In the genomic region with DNA sequence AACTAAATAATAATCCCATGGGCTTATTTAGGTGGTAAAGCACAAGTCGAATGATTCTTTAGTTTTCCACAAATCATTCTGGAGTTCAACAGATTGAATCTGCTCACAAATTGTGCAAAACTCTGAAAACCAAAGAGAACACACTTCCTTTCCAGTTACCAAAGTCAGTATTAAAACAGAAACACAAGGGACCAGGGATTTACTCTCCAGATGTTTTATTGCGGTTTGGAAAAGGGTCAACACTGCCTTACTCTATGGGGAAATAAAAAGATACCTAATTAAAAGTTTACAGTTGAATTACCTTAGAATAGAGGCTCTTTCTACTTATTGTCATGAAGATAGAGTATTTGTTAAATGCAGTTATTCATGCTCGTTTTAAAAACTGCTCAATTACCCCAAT, we compare ENCODE assay signal across 15 cellular contexts. TPM values are rescaled to one million over a fixed set of nuclear protein-coding genes. Genes with fewer than 3 reads are reported as not detected.
DNase-seq lines count a peak whose midpoint lies in the region; ATAC-seq, FAIRE-seq and TF ChIP-seq lines count a peak whose summit lies in the region.
"Had no signal": no experiment of that assay in that cellular context is flagged by ENCODE, and none has a peak within 500 bp of the region (broad histone marks: within the 10 kb centered on the region; RNA-seq: fewer than 3 reads in every experiment).

No MANE protein-coding gene starts in this region.

- 31 to 33% methylated on average over 3 of the region's 3 CpGs for WGBS in GM23248 (ENCODE audit: low coverage in 1 of 2, low lambda C conversion rate in 2 of 2, missing lambda C conversion rate in 2 of 2), 2 experiments
- 81% methylated on average over 3 of the region's 3 CpGs for WGBS in HepG2 (ENCODE audit: low lambda C conversion rate)
- 67 to 69% (median 68%) methylated on average over 3 of the region's 3 CpGs for WGBS in adrenal gland, 4 donors

- no peak for TF ChIP-seq EP300 in HepG2 (IDR thresholded peaks at IDR 0.05; ENCODE audit: low read depth in 2 of 2, low read length in 2 of 2)
- TF ChIP-seq EP300 in HepG2 (CRISPR knock-in tag; IDR thresholded peaks at IDR 0.05; ENCODE audit: borderline replicate concordance): no peak

- H3K4me3 ChIP-seq in GM23248 (no peak overlapping the region), fibroblast of the aortic adventitia (ENCODE audit: low read depth, low read length) (no peak overlapping the region), HepG2 (replicated peaks in 1 of 3; ENCODE audit: insufficient read depth in 1 of 3, low read depth in 2 of 3, low read length in 3 of 3) (no peak overlapping the region), adrenal gland (no peak overlapping the region)

- H3F3A ChIP-seq in GM23248 (ENCODE audit: insufficient read depth): peaks cover 64% of the 10 kb centered on the region

- no peak overlapping the region for H3K9ac ChIP-seq in GM23248
- no peak overlapping the region for H3K9ac ChIP-seq in HepG2 (ENCODE audit: insufficient read depth, low read depth, low read length)

- H3K27ac ChIP-seq in GM23248 (peak overlapping the region; percentile 71; the same call in 1 of the 2 replicates), HepG2 (ENCODE audit: extremely low read length, insufficient read depth, low read length) (no peak overlapping the region), adrenal gland (peak overlapping the region in 1 of 5 donors; percentile 33)

- DNase-seq in GM23248: peak; percentile 40
- DNase-seq in RPMI7951 (ENCODE audit: low read depth): peak; percentile 65
- peak; percentile 30 for DNase-seq in fibroblast of the aortic adventitia (ENCODE audit: low read depth)
- no peak for DNase-seq in progenitor cell of endocrine pancreas (ENCODE audit: low spot score, unreplicated experiment)
- DNase-seq in HepG2 (ENCODE audit: low spot score): no peak
- DNase-seq in adrenal gland: no peak
- DNase-seq in NOMO-1 (lab: John Stamatoyannopoulos, UW; ENCODE audit: unreplicated experiment in 2 of 2): no peak
- DNase-seq: activated naive CD8-positive, alpha-beta T cell treated with anti-CD3 and anti-CD28 coated beads, Interleukin-2, amount 10 ng/mL, durations not matched to agents 7 days and 5 days; activated T-cell treated with anti-CD3 and anti-CD28 coated beads for 4 hours; DND-41; stimulated activated CD4-positive, alpha-beta T cell treated with anti-CD3 and anti-CD28 coated beads, Interleukin-1b, Interleukin-23, amount 100 ng/mL, for 48 hours; trophoblast cell had no signal

- H3K4me1 Mint-ChIP-seq in progenitor cell of endocrine pancreas (ENCODE audit: low read depth): peaks cover 40% of the 10 kb centered on the region
- H3K4me1 Mint-ChIP-seq: activated naive CD8-positive, alpha-beta T cell treated with anti-CD3 and anti-CD28 coated beads, Interleukin-2, amount 10 ng/mL, durations not matched to agents 7 days and 5 days; memory B cell had no signal

- H3K9me2 ChIP-seq in GM23248 (ENCODE audit: insufficient read depth): no peaks in the 10 kb centered on the region

- no peak for FAIRE-seq in HepG2 (lab: Jason Lieb, UNC)

- no TSS peak for BruUV-seq in HepG2 (replicated peaks; lab: Mats Ljungman, UMichigan)

- H3K36me3 ChIP-seq in GM23248 (ENCODE audit: low read depth) (peaks cover 41% of the 10 kb centered on the region), HepG2 (replicated peaks in 1 of 2; ENCODE audit: control insufficient read depth in 1 of 2, insufficient read depth in 2 of 2, low read length in 2 of 2) (peaks cover 11 to 29% of the 10 kb centered on the region in 2 experiments), adrenal gland (replicated peaks in 1 of 2) (peaks cover 0 to 6% of the 10 kb centered on the region in 2 donors)

- H3K4me1 ChIP-seq in GM23248 (ENCODE audit: insufficient read depth): peaks cover 67% of the 10 kb centered on the region
- H3K4me1 ChIP-seq in HepG2 (ENCODE audit: insufficient read depth, low read length): peaks cover 59% of the 10 kb centered on the region
- H3K4me1 ChIP-seq in adrenal gland (replicated peaks in 1 of 2): peaks cover 6 to 10% of the 10 kb centered on the region in 2 donors

- in situ Hi-C loops in GM23248 (cut with MboI): no loop called here
- in situ Hi-C loops in HepG2 (cut with HindIII; ENCODE audit: extremely low pct_ligation_motif_present, low pct_unique_long_range_greater_than_20kb): no loop called here

- peak overlapping the region; percentile 84 for H3K27ac Mint-ChIP-seq in progenitor cell of endocrine pancreas
- H3K27ac Mint-ChIP-seq: activated naive CD8-positive, alpha-beta T cell treated with anti-CD3 and anti-CD28 coated beads, Interleukin-2, amount 10 ng/mL, durations not matched to agents 7 days and 5 days; memory B cell; T-helper 1 cell treated with Interleukin-12 subunit alpha and Interleukin-12 subunit beta and Interleukin-4 antibody, amounts not matched to agents 30 μg/mL and 1 μg/mL, for 36 hours had no signal

- H3K4me2 ChIP-seq in GM23248 (ENCODE audit: unreplicated experiment) (peak overlapping the region; percentile 61), HepG2 (ENCODE audit: low read depth, low read length) (no peak overlapping the region)

- no peak overlapping the region for H3K4me3 Mint-ChIP-seq in progenitor cell of endocrine pancreas (ENCODE audit: low read depth)
- H3K4me3 Mint-ChIP-seq: activated naive CD8-positive, alpha-beta T cell treated with anti-CD3 and anti-CD28 coated beads, Interleukin-2, amount 10 ng/mL, durations not matched to agents 7 days and 5 days; memory B cell; T-helper 1 cell treated with Interleukin-12 subunit alpha and Interleukin-12 subunit beta and Interleukin-4 antibody, amounts not matched to agents 30 μg/mL and 1 μg/mL, for 36 hours had no signal

- no peaks in the 10 kb centered on the region for H3K9me3 Mint-ChIP-seq in progenitor cell of endocrine pancreas (ENCODE audit: low read depth)
- H3K9me3 Mint-ChIP-seq: activated naive CD8-positive, alpha-beta T cell treated with anti-CD3 and anti-CD28 coated beads, Interleukin-2, amount 10 ng/mL, durations not matched to agents 7 days and 5 days; memory B cell; T-helper 1 cell treated with Interleukin-12 subunit alpha and Interleukin-12 subunit beta and Interleukin-4 antibody, amounts not matched to agents 30 μg/mL and 1 μg/mL, for 36 hours had no signal

- POLR2A ChIA-PET in HepG2 (lab: Yijun Ruan, JAX): no interaction called here

- TF ChIP-seq POLR2A in HepG2 (IDR thresholded peaks at IDR 0.05; ENCODE audit: insufficient read depth in 1 of 2, low read depth in 2 of 2, low read length in 2 of 2) (no peak), adrenal gland (IDR thresholded peaks at IDR 0.05) (no peak)

- intact Hi-C loops in HepG2 (cut with micrococcal nuclease; ENCODE audit: unreplicated experiment) (loop anchor here (2.0 kb wide), 1 partner anchor 74 kb away; no protein-coding TSS in a partner anchor), adrenal gland (cut with DNase I) (loop anchor here in 1 of 2 donors (10.0 kb wide), 1 partner anchor 150 kb away; no protein-coding TSS in a partner anchor)

- no peak for TF ChIP-seq RAD21 in HepG2 (CRISPR knock-in tag; IDR thresholded peaks at IDR 0.05)

- no peak for ATAC-seq in HepG2
- ATAC-seq in HG02678 (IDR thresholded peaks at IDR 0.05; ENCODE audit: unreplicated experiment): no peak

- no peaks in the 10 kb centered on the region for H4K20me1 ChIP-seq in GM23248 (ENCODE audit: insufficient read depth)
- H4K20me1 ChIP-seq in HepG2 (ENCODE audit: insufficient read depth, low read length): no peaks in the 10 kb centered on the region

- H2AFZ ChIP-seq in GM23248 (no peak overlapping the region), HepG2 (ENCODE audit: low read length) (no peak overlapping the region)

- peaks cover 29% of the 10 kb centered on the region for H3K79me2 ChIP-seq in GM23248 (ENCODE audit: insufficient read depth)
- no peaks in the 10 kb centered on the region for H3K79me2 ChIP-seq in HepG2 (ENCODE audit: insufficient read depth, low read length)

- H3K27me3 ChIP-seq in GM23248 (replicated peaks; ENCODE audit: insufficient read depth) (no peaks in the 10 kb centered on the region), HepG2 (ENCODE audit: control insufficient read depth in 1 of 2, insufficient read depth in 2 of 2, low read length in 2 of 2) (no peaks in the 10 kb centered on the region), adrenal gland (no peaks in the 10 kb centered on the region)

- TF ChIP-seq CTCF in fibroblast of the aortic adventitia (IDR thresholded peaks at IDR 0.05; ENCODE audit: insufficient read depth, low read length) (no peak), progenitor cell of endocrine pancreas (IDR thresholded peaks at IDR 0.05; ENCODE audit: unreplicated experiment) (no peak), HepG2 (CRISPR knock-in tag; IDR thresholded peaks at IDR 0.05) (no peak), adrenal gland (IDR thresholded peaks at IDR 0.05) (no peak)

- no peaks in the 10 kb centered on the region for H3K27me3 Mint-ChIP-seq in progenitor cell of endocrine pancreas

- H3K9me3 ChIP-seq in GM23248 (ENCODE audit: low read depth): no peaks in the 10 kb centered on the region
- no peaks in the 10 kb centered on the region for H3K9me3 ChIP-seq in HepG2 (ENCODE audit: low read length)
- no peaks in the 10 kb centered on the region for H3K9me3 ChIP-seq in adrenal gland (replicated peaks in 1 of 3)

- CTCF ChIA-PET in HepG2 (lab: Yijun Ruan, JAX; ENCODE audit: low intra/inter-chr PET ratio, low total read pairs): no interaction called here

- peaks cover 44% of the 10 kb centered on the region for H3K36me3 Mint-ChIP-seq in progenitor cell of endocrine pancreas (ENCODE audit: insufficient read depth)
- H3K36me3 Mint-ChIP-seq: activated naive CD8-positive, alpha-beta T cell treated with anti-CD3 and anti-CD28 coated beads, Interleukin-2, amount 10 ng/mL, durations not matched to agents 7 days and 5 days; memory B cell had no signal

RNA-seq across cellular contexts. Expression of a gene that starts 8.6 kb away (rescaled TPM):
- total RNA-seq in GM23248 (2014; rRNA removed; shearing (Covaris generic)): 135 and 166 TPM in 2 replicates
- polyA plus RNA-seq in GM23248 (2016; fragmentation: Nextera tagmentation; extraction: Ambion mirVana): 107 and 108 TPM in 2 replicates
- 147 and 157 TPM in 2 replicates for total RNA-seq in RPMI7951 (2014; rRNA removed; shearing (Covaris generic))
- 332 and 467 TPM in 2 replicates for total RNA-seq in fibroblast of the aortic adventitia (ENCODE audit: low replicate concordance)
- total RNA-seq in progenitor cell of endocrine pancreas: 275 and 307 TPM in 2 replicates
- 56.4 and 109 TPM in 2 replicates for total RNA-seq in HepG2 (2016; rRNA removed; fragmentation: Illumina TruSeq; extraction: Trizol)
- total RNA-seq in HepG2 (2016; cell fraction: cytosol; rRNA removed; fragmentation: Illumina TruSeq; extraction: Trizol; ENCODE audit: low read depth): 12.3 and 15.0 TPM in 2 replicates
- 48.3 and 110 TPM in 2 replicates for total RNA-seq in HepG2 (2016; cell fraction: insoluble cytoplasmic fraction; rRNA removed; fragmentation: Illumina TruSeq; extraction: Trizol)
- total RNA-seq in HepG2 (2016; cell fraction: membrane; rRNA removed; fragmentation: Illumina TruSeq; extraction: Trizol): 19.7 and 21.8 TPM in 2 replicates
- total RNA-seq in HepG2 (2016; cell fraction: nucleus; rRNA removed; fragmentation: Illumina TruSeq; extraction: Trizol): 137 and 161 TPM in 2 replicates
- polyA plus RNA-seq in HepG2 (2011; rRNA removed): 124 and 127 TPM in 2 replicates
- polyA plus RNA-seq in HepG2 (2011; cell fraction: cytosol; rRNA removed): 101 and 116 TPM in 2 replicates
- polyA plus RNA-seq in HepG2 (2011; cell fraction: nucleus; rRNA removed): 265 and 290 TPM in 2 replicates
- polyA plus RNA-seq in HepG2 (2012): 106 and 132 TPM in 2 replicates
- 5.0 and 5.8 TPM in 2 replicates for polyA plus RNA-seq in HepG2 (2016; cell fraction: cytosol; fragmentation: Illumina TruSeq; extraction: Trizol; ENCODE audit: low read depth)
- polyA plus RNA-seq in HepG2 (2016; cell fraction: insoluble cytoplasmic fraction; fragmentation: Illumina TruSeq; extraction: Trizol; ENCODE audit: low read depth): 59.1 and 60.9 TPM in 2 replicates
- 8.8 and 14.3 TPM in 2 replicates for polyA plus RNA-seq in HepG2 (2016; cell fraction: membrane; fragmentation: Illumina TruSeq; extraction: Trizol; ENCODE audit: low read depth)
- polyA plus RNA-seq in HepG2 (2016; cell fraction: nucleus; fragmentation: Illumina TruSeq; extraction: Trizol; ENCODE audit: insufficient read depth, low read depth): 286 and 312 TPM in 2 replicates
- 105 and 627 TPM in 2 replicates for polyA minus RNA-seq in HepG2 (2011; rRNA and poly(A)+ RNA removed; ENCODE audit: low replicate concordance)
- polyA minus RNA-seq in HepG2 (2011; cell fraction: cytosol; rRNA and poly(A)+ RNA removed): 120 and 164 TPM in 2 replicates
- 204 and 208 TPM in 2 replicates for polyA minus RNA-seq in HepG2 (2011; cell fraction: nucleus; rRNA and poly(A)+ RNA removed)
- 100 to 1,000 TPM in 1 of 8 donors, 10 to 100 TPM in 7; 48.6 to 114 (median 85.6) TPM for total RNA-seq in adrenal gland
- polyA plus RNA-seq in adrenal gland: 100 to 1,000 TPM in 2 of 3 donors, 10 to 100 TPM in 1; 73.6 to 164 (median 144) TPM
- total RNA-seq: activated naive CD8-positive, alpha-beta T cell treated with anti-CD3 and anti-CD28 coated beads, Interleukin-2, amount 10 ng/mL, durations not matched to agents 7 days and 5 days had no signal

Comparison
In these comparisons a context has a peak if more than half of its experiments do, and no peak if none do; other contexts are left out.
1. DNase-seq: peak in GM23248 (single experiment), RPMI7951 (single experiment) and fibroblast of the aortic adventitia (single experiment); none in progenitor cell of endocrine pancreas (single experiment), HepG2 (single experiment), adrenal gland (0 of 7) and NOMO-1 (0 of 2).